Comparison of ENCODE assay signal across 8 cellular contexts in genomic region chr9:121640076-121640475, GRCh38. TPM values are rescaled to one million over a fixed set of nuclear protein-coding genes. Genes with fewer than 3 reads are reported as not detected.
A peak's percentile ranks its signal among the peaks of the same experiment; 100 is the strongest.
DNase-seq lines count a peak whose midpoint lies in the region; ATAC-seq and TF ChIP-seq lines count a peak whose summit lies in the region.

No MANE protein-coding gene starts in this region.

- TF ChIP-seq CTCF in RWPE2 (IDR thresholded peaks at IDR 0.05; ENCODE audit: poor library complexity, severe bottlenecking) (peak; percentile 33), upper lobe of right lung (IDR thresholded peaks at IDR 0.05) (peak; percentile 63)

- H3K27ac ChIP-seq in RWPE2 (ENCODE audit: poor library complexity, severe bottlenecking) (no peak overlapping the region), mucosa of rectum (ENCODE audit: low read depth in 2 of 2, low read length in 2 of 2) (peak overlapping the region; percentile 76 to 79), upper lobe of right lung (no peak overlapping the region)

- no peaks in the 10 kb centered on the region for H3K36me3 Mint-ChIP-seq in effector memory CD8-positive, alpha-beta T cell (ENCODE audit: insufficient read depth)

- no peak overlapping the region for H3K4me3 ChIP-seq in RWPE2 (ENCODE audit: severe bottlenecking)
- H3K4me3 ChIP-seq in mucosa of rectum (ENCODE audit: low read length in 2 of 2) = peak overlapping the region in 1 of 2 donors; percentile 20
- H3K4me3 ChIP-seq in upper lobe of right lung = no peak overlapping the region

- H3K4me3 Mint-ChIP-seq in effector memory CD8-positive, alpha-beta T cell = no peak overlapping the region

- H3K9me3 Mint-ChIP-seq in effector memory CD8-positive, alpha-beta T cell = no peaks in the 10 kb centered on the region

- peaks cover 21 to 36% of the 10 kb centered on the region in 2 donors for H3K27me3 Mint-ChIP-seq in effector memory CD8-positive, alpha-beta T cell

- H3K9ac ChIP-seq in mucosa of rectum (ENCODE audit: low read depth in 1 of 2, low read length in 2 of 2) = peak overlapping the region in 1 of 2 donors; percentile 64

- no peaks in the 10 kb centered on the region for H3K36me3 ChIP-seq in RWPE2 (ENCODE audit: low read depth)
- H3K36me3 ChIP-seq in mucosa of rectum (ENCODE audit: control insufficient read depth in 2 of 2, insufficient read depth in 2 of 2, low read length in 2 of 2) = no peaks in the 10 kb centered on the region
- H3K36me3 ChIP-seq in upper lobe of right lung = no peaks in the 10 kb centered on the region

- no peak overlapping the region for H3K27ac Mint-ChIP-seq in effector memory CD8-positive, alpha-beta T cell

- H3K4me1 ChIP-seq in RWPE2 (ENCODE audit: insufficient read depth, poor library complexity, severe bottlenecking) (peaks cover 3% of the 10 kb centered on the region), mucosa of rectum (ENCODE audit: control insufficient read depth in 2 of 2, insufficient read depth in 2 of 2, low read length in 2 of 2) (peaks cover 14 to 19% of the 10 kb centered on the region in 2 donors), upper lobe of right lung (peaks cover 16% of the 10 kb centered on the region)

- DNase-seq in activated CD4-positive, alpha-beta T cell treated with anti-CD3 and anti-CD28 coated beads for 48 hours = peak; percentile 71
- DNase-seq in activated CD4-positive, alpha-beta T cell treated with anti-CD3 and anti-CD28 coated beads for 4 hours = no peak
- DNase-seq in RWPE2 (ENCODE audit: low spot score) (no peak), upper lobe of right lung (peak; percentile 78)
- peak in 2 of 3 experiments; percentile 11 to 12 for DNase-seq in effector memory CD8-positive, alpha-beta T cell

- intact Hi-C loops in upper lobe of right lung (cut with DNase I) = no loop called here

- H3K9me3 ChIP-seq in RWPE2 (ENCODE audit: severe bottlenecking) (no peaks in the 10 kb centered on the region), mucosa of rectum (ENCODE audit: control insufficient read depth in 2 of 2, low read length in 2 of 2) (no peaks in the 10 kb centered on the region), upper lobe of right lung (no peaks in the 10 kb centered on the region)

- 0 out of 3 replicates have a peak, but pooled peaks have one; percentile 22 for ATAC-seq in RWPE2 (ENCODE audit: low read depth)
- ATAC-seq in effector memory CD8-positive, alpha-beta T cell (replicated peaks) = no peak
- peak; percentile 74 for ATAC-seq in upper lobe of right lung
- ATAC-seq in GM18519 (IDR thresholded peaks at IDR 0.05; ENCODE audit: low FRiP score, unreplicated experiment) = no peak
- no peak for ATAC-seq in HG02840 (IDR thresholded peaks at IDR 0.05; ENCODE audit: low FRiP score, unreplicated experiment)

- H3K4me1 Mint-ChIP-seq in effector memory CD8-positive, alpha-beta T cell (ENCODE audit: low read depth in 2 of 2) = peaks cover 0 to 2% of the 10 kb centered on the region in 2 donors

- H3K27me3 ChIP-seq in RWPE2 (ENCODE audit: insufficient read depth, poor library complexity, severe bottlenecking) (no peaks in the 10 kb centered on the region), mucosa of rectum (ENCODE audit: control insufficient read depth in 2 of 2, insufficient read depth in 2 of 2, low read length in 2 of 2) (no peaks in the 10 kb centered on the region), upper lobe of right lung (no peaks in the 10 kb centered on the region)

RNA-seq across cellular contexts. Expression of gene DAB2IP, which starts 11.4 kb away (rescaled TPM):
- total RNA-seq in upper lobe of right lung = 81.6 TPM

Comparison
In these comparisons a context has a peak if more than half of its experiments do, and no peak if none do; other contexts are left out.
1. DNase-seq: peak in activated CD4-positive, alpha-beta T cell treated with anti-CD3 and anti-CD28 coated beads for 48 hours (single experiment), effector memory CD8-positive, alpha-beta T cell (2 of 3) and upper lobe of right lung (single experiment); none in activated CD4-positive, alpha-beta T cell treated with anti-CD3 and anti-CD28 coated beads for 4 hours (0 of 2) and RWPE2 (single experiment).
2. ATAC-seq: peak in RWPE2 (single experiment) and upper lobe of right lung (single experiment); none in effector memory CD8-positive, alpha-beta T cell (single experiment), GM18519 (single experiment) and HG02840 (single experiment).
3. H3K27ac ChIP-seq: peak in mucosa of rectum (2 of 2); none in RWPE2 (single experiment) and upper lobe of right lung (single experiment).